8 cellular contexts compared by ENCODE assay signal in genomic region chr4:101419324-101420135, GRCh38.
DNase-seq lines count a peak whose midpoint lies in the region; ATAC-seq, FAIRE-seq and TF ChIP-seq lines count a peak whose summit lies in the region.

No MANE protein-coding gene starts in this region.

- TF ChIP-seq CTCF in HepG2 (CRISPR knock-in tag; IDR thresholded peaks at IDR 0.05) (no peak), lower lobe of right lung (IDR thresholded peaks at IDR 0.05) (no peak)

- no peak overlapping the region for H2AFZ ChIP-seq in HepG2 (ENCODE audit: low read length)

- TF ChIP-seq RAD21 in HepG2 (CRISPR knock-in tag; IDR thresholded peaks at IDR 0.05), result no peak

- POLR2A ChIA-PET in HepG2 (lab: Yijun Ruan, JAX), result no interaction called here

- H3K4me1 ChIP-seq in BLaER1, result peaks cover 55% of the 10 kb centered on the region
- H3K4me1 ChIP-seq in HepG2 (ENCODE audit: insufficient read depth, low read length), result no peaks in the 10 kb centered on the region
- H3K4me1 ChIP-seq in lower lobe of right lung, result peaks cover 5% of the 10 kb centered on the region

- H3K79me2 ChIP-seq in HepG2 (ENCODE audit: insufficient read depth, low read length), result no peaks in the 10 kb centered on the region

- peak; percentile 85 for ATAC-seq in GM18870 (IDR thresholded peaks at IDR 0.05; ENCODE audit: unreplicated experiment)
- peak; percentile 76 for ATAC-seq in HG03064 (IDR thresholded peaks at IDR 0.05; ENCODE audit: low read depth, unreplicated experiment)
- ATAC-seq in HepG2, result no peak
- no peak for ATAC-seq in lower lobe of right lung

- in situ Hi-C loops in HepG2 (cut with HindIII; ENCODE audit: extremely low pct_ligation_motif_present, low pct_unique_long_range_greater_than_20kb), result no loop called here

- H3K4me2 ChIP-seq in BLaER1 (peak overlapping the region; percentile 80), HepG2 (ENCODE audit: low read depth, low read length) (no peak overlapping the region)

- H3K27me3 ChIP-seq in BLaER1, result no peaks in the 10 kb centered on the region
- H3K27me3 ChIP-seq in HepG2 (ENCODE audit: control insufficient read depth in 1 of 2, insufficient read depth in 2 of 2, low read length in 2 of 2), result no peaks in the 10 kb centered on the region; a peak in 1 of 5 replicates
- H3K27me3 ChIP-seq in lower lobe of right lung (ENCODE audit: low read depth), result no peaks in the 10 kb centered on the region

- H3K9me3 ChIP-seq in BLaER1 (peaks cover 19% of the 10 kb centered on the region), HepG2 (ENCODE audit: low read length) (no peaks in the 10 kb centered on the region), lower lobe of right lung (no peaks in the 10 kb centered on the region)

- intact Hi-C loops in HepG2 (cut with micrococcal nuclease; ENCODE audit: unreplicated experiment), result no loop called here
- intact Hi-C loops in lower lobe of right lung (cut with DNase I), result no loop called here

- peak overlapping the region; percentile 64 for H3K27ac ChIP-seq in BLaER1
- no peak overlapping the region for H3K27ac ChIP-seq in HepG2 (ENCODE audit: extremely low read length, insufficient read depth, low read length)
- H3K27ac ChIP-seq in lower lobe of right lung, result no peak overlapping the region

- H3K36me3 ChIP-seq in BLaER1 (0 out of 2 replicates have a peak, but pooled peaks cover 5% of the 10 kb centered on the region), HepG2 (replicated peaks in 1 of 2; ENCODE audit: control insufficient read depth in 1 of 2, insufficient read depth in 2 of 2, low read length in 2 of 2) (no peaks in the 10 kb centered on the region), lower lobe of right lung (no peaks in the 10 kb centered on the region)

- H3K9ac ChIP-seq in BLaER1 (no peak overlapping the region), HepG2 (ENCODE audit: insufficient read depth, low read depth, low read length) (no peak overlapping the region)

- no peak for TF ChIP-seq POLR2A in HepG2 (IDR thresholded peaks at IDR 0.05; ENCODE audit: insufficient read depth in 1 of 2, low read depth in 2 of 2, low read length in 2 of 2)

- no peaks in the 10 kb centered on the region for H4K20me1 ChIP-seq in BLaER1
- H4K20me1 ChIP-seq in HepG2 (ENCODE audit: insufficient read depth, low read length), result no peaks in the 10 kb centered on the region

- no peak overlapping the region for H3K4me3 ChIP-seq in BLaER1
- no peak overlapping the region for H3K4me3 ChIP-seq in HepG2 (replicated peaks in 1 of 3; ENCODE audit: insufficient read depth in 1 of 3, low read depth in 2 of 3, low read length in 3 of 3)
- no peak overlapping the region for H3K4me3 ChIP-seq in lower lobe of right lung

- TF ChIP-seq EP300 in HepG2 (IDR thresholded peaks at IDR 0.05; ENCODE audit: low read depth in 2 of 2, low read length in 2 of 2) (no peak), HepG2 (CRISPR knock-in tag; IDR thresholded peaks at IDR 0.05; ENCODE audit: borderline replicate concordance) (no peak)

- FAIRE-seq in HepG2 (lab: Jason Lieb, UNC), result no peak

- peak; percentile 97 for DNase-seq in NCI-H69 (lab: John Stamatoyannopoulos, UW)
- DNase-seq in left kidney (ENCODE audit: low read depth, low spot score), result peak; percentile 49
- no peak for DNase-seq in HepG2 (ENCODE audit: low spot score)
- DNase-seq in lower lobe of right lung, result no peak
- DNase-seq in mucosa of gallbladder (ENCODE audit: low spot score), result no peak

- no TSS peak for BruUV-seq in HepG2 (replicated peaks; lab: Mats Ljungman, UMichigan)

- CTCF ChIA-PET in HepG2 (lab: Yijun Ruan, JAX; ENCODE audit: low intra/inter-chr PET ratio, low total read pairs), result no interaction called here

- 21% methylated on average over 5 of the region's 5 CpGs for WGBS in HepG2 (ENCODE audit: low lambda C conversion rate)

TF ChIP-seq in HepG2, 621 proteins besides CTCF, POLR2A, EP300 and RAD21:
- no peak for TF ChIP-seq NFKB2 (CRISPR knock-in tag; IDR thresholded peaks at IDR 0.05; ENCODE audit: borderline replicate concordance)
- TF ChIP-seq ATRX (CRISPR knock-in tag; IDR thresholded peaks at IDR 0.05; ENCODE audit: borderline replicate concordance), result no peak
- no peak for TF ChIP-seq ZBTB43 (CRISPR knock-in tag; conservative IDR thresholded peaks at IDR 0.05)
- TF ChIP-seq BCL3 (CRISPR knock-in tag; IDR thresholded peaks at IDR 0.05), result no peak
- TF ChIP-seq ZNF841 (CRISPR knock-in tag; IDR thresholded peaks at IDR 0.05; ENCODE audit: borderline replicate concordance), result no peak
- no peak for TF ChIP-seq BHLHE40 (IDR thresholded peaks at IDR 0.05; ENCODE audit: low read length)
- TF ChIP-seq XRCC5 (optimal IDR thresholded peaks at IDR 0.05; ENCODE audit: low read length), result no peak
- TF ChIP-seq ZNF230 (CRISPR knock-in tag; IDR thresholded peaks at IDR 0.05), result no peak
- no peak for TF ChIP-seq JDP2 (CRISPR knock-in tag; IDR thresholded peaks at IDR 0.05; ENCODE audit: borderline replicate concordance)
- no peak for TF ChIP-seq ZEB1 (IDR thresholded peaks at IDR 0.05; ENCODE audit: insufficient replicate concordance, low read depth)
- TF ChIP-seq RERE (CRISPR knock-in tag; IDR thresholded peaks at IDR 0.05; ENCODE audit: low read depth), result no peak
- TF ChIP-seq AGO1 (IDR thresholded peaks at IDR 0.05; ENCODE audit: low read depth, low read length, poor library complexity, severe bottlenecking), result no peak
- no peak for TF ChIP-seq MEIS1 (CRISPR knock-in tag; IDR thresholded peaks at IDR 0.05; ENCODE audit: borderline replicate concordance)
- TF ChIP-seq SIN3A (IDR thresholded peaks at IDR 0.05; ENCODE audit: borderline replicate concordance, low read depth, low read length), result no peak
- no peak for TF ChIP-seq CHCHD3 (CRISPR knock-in tag; IDR thresholded peaks at IDR 0.05)
- no peak for TF ChIP-seq MZF1 (CRISPR knock-in tag; IDR thresholded peaks at IDR 0.05; ENCODE audit: borderline replicate concordance)
- TF ChIP-seq ZFP41 (CRISPR knock-in tag; IDR thresholded peaks at IDR 0.05; ENCODE audit: borderline replicate concordance), result no peak
TF ChIP-seq in HepG2: peak in this region for 0.

Comparison
In these comparisons a context has a peak if more than half of its experiments do, and no peak if none do; other contexts are left out.
1. ATAC-seq: peak in GM18870 (single experiment) and HG03064 (single experiment); none in HepG2 (single experiment) and lower lobe of right lung (0 of 2).
2. DNase-seq: peak in NCI-H69 (single experiment) and left kidney (single experiment); none in HepG2 (single experiment), lower lobe of right lung (single experiment) and mucosa of gallbladder (single experiment).